1 cellular context compared by ENCODE assay signal in genomic region chr17:38729886-38730525, GRCh38.
A peak's percentile ranks its signal among the peaks of the same experiment; 100 is the strongest.
TF ChIP-seq lines count a peak whose summit lies in the region.

A gene with protein sequence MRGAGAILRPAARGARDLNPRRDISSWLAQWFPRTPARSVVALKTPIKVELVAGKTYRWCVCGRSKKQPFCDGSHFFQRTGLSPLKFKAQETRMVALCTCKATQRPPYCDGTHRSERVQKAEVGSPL (plus strand): TSS chr17:38730341. CDS start chr17:38730359, 18 bp downstream.

TF ChIP-seq in HepG2, 621 proteins besides CTCF, POLR2A, EP300 and RAD21 (continued from another document and continues in another):
- TF ChIP-seq, protein P1, sequence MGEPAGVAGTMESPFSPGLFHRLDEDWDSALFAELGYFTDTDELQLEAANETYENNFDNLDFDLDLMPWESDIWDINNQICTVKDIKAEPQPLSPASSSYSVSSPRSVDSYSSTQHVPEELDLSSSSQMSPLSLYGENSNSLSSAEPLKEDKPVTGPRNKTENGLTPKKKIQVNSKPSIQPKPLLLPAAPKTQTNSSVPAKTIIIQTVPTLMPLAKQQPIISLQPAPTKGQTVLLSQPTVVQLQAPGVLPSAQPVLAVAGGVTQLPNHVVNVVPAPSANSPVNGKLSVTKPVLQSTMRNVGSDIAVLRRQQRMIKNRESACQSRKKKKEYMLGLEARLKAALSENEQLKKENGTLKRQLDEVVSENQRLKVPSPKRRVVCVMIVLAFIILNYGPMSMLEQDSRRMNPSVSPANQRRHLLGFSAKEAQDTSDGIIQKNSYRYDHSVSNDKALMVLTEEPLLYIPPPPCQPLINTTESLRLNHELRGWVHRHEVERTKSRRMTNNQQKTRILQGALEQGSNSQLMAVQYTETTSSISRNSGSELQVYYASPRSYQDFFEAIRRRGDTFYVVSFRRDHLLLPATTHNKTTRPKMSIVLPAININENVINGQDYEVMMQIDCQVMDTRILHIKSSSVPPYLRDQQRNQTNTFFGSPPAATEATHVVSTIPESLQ (CRISPR knock-in tag; conservative IDR thresholded peaks at IDR 0.05), result no peak
- TF ChIP-seq SRF (IDR thresholded peaks at IDR 0.05; ENCODE audit: low read depth, low read length) (no peak), FOXM1 (CRISPR knock-in tag; IDR thresholded peaks at IDR 0.05) (no peak), ZNF563 (CRISPR knock-in tag; IDR thresholded peaks at IDR 0.05) (peak; percentile 86; the same call in 1 of the 2 replicates), JUNB (CRISPR knock-in tag; IDR thresholded peaks at IDR 0.05; ENCODE audit: borderline replicate concordance) (no peak), CEBPG (CRISPR knock-in tag; IDR thresholded peaks at IDR 0.05) (no peak), ZSCAN20 (CRISPR knock-in tag; IDR thresholded peaks at IDR 0.05; ENCODE audit: borderline replicate concordance) (0 out of 2 replicates have a peak, but pooled peaks have one; percentile 11), PHF21A (CRISPR knock-in tag; IDR thresholded peaks at IDR 0.05) (peak; percentile 48), HDAC1 (CRISPR knock-in tag; IDR thresholded peaks at IDR 0.05) (peak; percentile 52; the same call in 1 of the 2 replicates), HOXA7 (CRISPR knock-in tag; IDR thresholded peaks at IDR 0.05) (no peak), ZNF607 (CRISPR knock-in tag; IDR thresholded peaks at IDR 0.05; ENCODE audit: borderline replicate concordance) (no peak), ZNF737 (CRISPR knock-in tag; IDR thresholded peaks at IDR 0.05; ENCODE audit: borderline replicate concordance) (no peak), BCLAF1 (IDR thresholded peaks at IDR 0.05) (no peak), ZNF747 (CRISPR knock-in tag; IDR thresholded peaks at IDR 0.05; ENCODE audit: borderline replicate concordance) (peak; percentile 60; the same call in 1 of the 2 replicates), NFRKB (IDR thresholded peaks at IDR 0.05) (no peak), ZFP37 (CRISPR knock-in tag; IDR thresholded peaks at IDR 0.05; ENCODE audit: borderline replicate concordance) (no peak), MXI1 (IDR thresholded peaks at IDR 0.05; ENCODE audit: borderline replicate concordance, low read depth, low read length) (peak; percentile 95; the same call in 2 of the 3 replicates), PATZ1 (CRISPR knock-in tag; IDR thresholded peaks at IDR 0.05) (no peak; the same call in 1 of the 2 replicates), TFDP1 (CRISPR knock-in tag; IDR thresholded peaks at IDR 0.05; ENCODE audit: borderline replicate concordance) (peak; percentile 80), WIZ (CRISPR knock-in tag; IDR thresholded peaks at IDR 0.05) (no peak; the same call in 1 of the 2 replicates), PHB2 (IDR thresholded peaks at IDR 0.05; ENCODE audit: partially characterized antibody) (no peak), ZNF605 (CRISPR knock-in tag; IDR thresholded peaks at IDR 0.05) (no peak), CCAR2 (optimal IDR thresholded peaks at IDR 0.05; ENCODE audit: low read depth, low read length) (no peak), ZBTB38 (CRISPR knock-in tag; IDR thresholded peaks at IDR 0.05) (peak; percentile 81), RAD51 (IDR thresholded peaks at IDR 0.05; ENCODE audit: borderline replicate concordance) (no peak), ZNF263 (CRISPR knock-in tag; IDR thresholded peaks at IDR 0.05) (peak; percentile 35; the same call in 1 of the 2 replicates), TRIM22 (IDR thresholded peaks at IDR 0.05) (no peak), ZNF510 (CRISPR knock-in tag; IDR thresholded peaks at IDR 0.05; ENCODE audit: low read depth) (no peak), ZHX2 (IDR thresholded peaks at IDR 0.05; ENCODE audit: low read depth) (no peak), ZHX2 (CRISPR knock-in tag; IDR thresholded peaks at IDR 0.05; ENCODE audit: borderline replicate concordance) (peak; percentile 71; the same call in 1 of the 2 replicates), ZNF766 (CRISPR knock-in tag; IDR thresholded peaks at IDR 0.05; ENCODE audit: borderline replicate concordance) (peak; percentile 83; the same call in 1 of the 2 replicates), FOXC1 (CRISPR knock-in tag; IDR thresholded peaks at IDR 0.05; ENCODE audit: borderline replicate concordance) (no peak)
- TF ChIP-seq, protein P2, sequence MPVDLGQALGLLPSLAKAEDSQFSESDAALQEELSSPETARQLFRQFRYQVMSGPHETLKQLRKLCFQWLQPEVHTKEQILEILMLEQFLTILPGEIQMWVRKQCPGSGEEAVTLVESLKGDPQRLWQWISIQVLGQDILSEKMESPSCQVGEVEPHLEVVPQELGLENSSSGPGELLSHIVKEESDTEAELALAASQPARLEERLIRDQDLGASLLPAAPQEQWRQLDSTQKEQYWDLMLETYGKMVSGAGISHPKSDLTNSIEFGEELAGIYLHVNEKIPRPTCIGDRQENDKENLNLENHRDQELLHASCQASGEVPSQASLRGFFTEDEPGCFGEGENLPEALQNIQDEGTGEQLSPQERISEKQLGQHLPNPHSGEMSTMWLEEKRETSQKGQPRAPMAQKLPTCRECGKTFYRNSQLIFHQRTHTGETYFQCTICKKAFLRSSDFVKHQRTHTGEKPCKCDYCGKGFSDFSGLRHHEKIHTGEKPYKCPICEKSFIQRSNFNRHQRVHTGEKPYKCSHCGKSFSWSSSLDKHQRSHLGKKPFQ (CRISPR knock-in tag; IDR thresholded peaks at IDR 0.05; ENCODE audit: insufficient replicate concordance), result no peak
